1 cellular context compared by ENCODE assay signal in the genomic region with DNA sequence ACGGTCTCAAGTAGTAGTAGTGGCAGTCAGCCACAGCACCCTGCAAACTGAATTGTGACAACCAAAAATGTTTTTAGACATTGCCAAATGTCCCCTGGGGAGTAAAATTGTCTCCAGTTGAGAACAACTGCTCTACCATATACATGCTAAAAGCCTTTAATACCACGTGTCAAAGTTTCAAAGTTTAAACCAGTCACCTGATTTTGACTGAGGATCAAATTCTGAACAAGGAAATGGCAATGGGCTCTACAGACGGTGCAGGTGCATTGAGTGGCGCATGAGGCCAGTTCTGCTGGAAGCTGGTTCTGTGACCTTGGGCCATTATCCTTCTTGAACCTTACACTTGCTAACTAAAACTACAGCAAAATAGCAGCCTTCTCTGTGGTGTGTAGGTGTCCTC.
TF ChIP-seq lines count a peak whose summit lies in the region.

No MANE protein-coding gene starts in this region.

TF ChIP-seq in WTC11, 78 proteins besides CTCF, POLR2A, EP300 and RAD21 (continued from another document):
- TF ChIP-seq, protein P1, sequence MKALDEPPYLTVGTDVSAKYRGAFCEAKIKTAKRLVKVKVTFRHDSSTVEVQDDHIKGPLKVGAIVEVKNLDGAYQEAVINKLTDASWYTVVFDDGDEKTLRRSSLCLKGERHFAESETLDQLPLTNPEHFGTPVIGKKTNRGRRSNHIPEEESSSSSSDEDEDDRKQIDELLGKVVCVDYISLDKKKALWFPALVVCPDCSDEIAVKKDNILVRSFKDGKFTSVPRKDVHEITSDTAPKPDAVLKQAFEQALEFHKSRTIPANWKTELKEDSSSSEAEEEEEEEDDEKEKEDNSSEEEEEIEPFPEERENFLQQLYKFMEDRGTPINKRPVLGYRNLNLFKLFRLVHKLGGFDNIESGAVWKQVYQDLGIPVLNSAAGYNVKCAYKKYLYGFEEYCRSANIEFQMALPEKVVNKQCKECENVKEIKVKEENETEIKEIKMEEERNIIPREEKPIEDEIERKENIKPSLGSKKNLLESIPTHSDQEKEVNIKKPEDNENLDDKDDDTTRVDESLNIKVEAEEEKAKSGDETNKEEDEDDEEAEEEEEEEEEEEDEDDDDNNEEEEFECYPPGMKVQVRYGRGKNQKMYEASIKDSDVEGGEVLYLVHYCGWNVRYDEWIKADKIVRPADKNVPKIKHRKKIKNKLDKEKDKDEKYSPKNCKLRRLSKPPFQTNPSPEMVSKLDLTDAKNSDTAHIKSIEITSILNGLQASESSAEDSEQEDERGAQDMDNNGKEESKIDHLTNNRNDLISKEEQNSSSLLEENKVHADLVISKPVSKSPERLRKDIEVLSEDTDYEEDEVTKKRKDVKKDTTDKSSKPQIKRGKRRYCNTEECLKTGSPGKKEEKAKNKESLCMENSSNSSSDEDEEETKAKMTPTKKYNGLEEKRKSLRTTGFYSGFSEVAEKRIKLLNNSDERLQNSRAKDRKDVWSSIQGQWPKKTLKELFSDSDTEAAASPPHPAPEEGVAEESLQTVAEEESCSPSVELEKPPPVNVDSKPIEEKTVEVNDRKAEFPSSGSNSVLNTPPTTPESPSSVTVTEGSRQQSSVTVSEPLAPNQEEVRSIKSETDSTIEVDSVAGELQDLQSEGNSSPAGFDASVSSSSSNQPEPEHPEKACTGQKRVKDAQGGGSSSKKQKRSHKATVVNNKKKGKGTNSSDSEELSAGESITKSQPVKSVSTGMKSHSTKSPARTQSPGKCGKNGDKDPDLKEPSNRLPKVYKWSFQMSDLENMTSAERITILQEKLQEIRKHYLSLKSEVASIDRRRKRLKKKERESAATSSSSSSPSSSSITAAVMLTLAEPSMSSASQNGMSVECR (CRISPR knock-in tag; IDR thresholded peaks at IDR 0.05; ENCODE audit: borderline replicate concordance) = no peak
- no peak for TF ChIP-seq ESRRA (CRISPR knock-in tag; IDR thresholded peaks at IDR 0.05; ENCODE audit: borderline replicate concordance)
- TF ChIP-seq NFATC4 (CRISPR knock-in tag; IDR thresholded peaks at IDR 0.05) = no peak
TF ChIP-seq in WTC11: peak in this region for 0.
